1 cellular context compared by ENCODE assay signal in the genomic region with DNA sequence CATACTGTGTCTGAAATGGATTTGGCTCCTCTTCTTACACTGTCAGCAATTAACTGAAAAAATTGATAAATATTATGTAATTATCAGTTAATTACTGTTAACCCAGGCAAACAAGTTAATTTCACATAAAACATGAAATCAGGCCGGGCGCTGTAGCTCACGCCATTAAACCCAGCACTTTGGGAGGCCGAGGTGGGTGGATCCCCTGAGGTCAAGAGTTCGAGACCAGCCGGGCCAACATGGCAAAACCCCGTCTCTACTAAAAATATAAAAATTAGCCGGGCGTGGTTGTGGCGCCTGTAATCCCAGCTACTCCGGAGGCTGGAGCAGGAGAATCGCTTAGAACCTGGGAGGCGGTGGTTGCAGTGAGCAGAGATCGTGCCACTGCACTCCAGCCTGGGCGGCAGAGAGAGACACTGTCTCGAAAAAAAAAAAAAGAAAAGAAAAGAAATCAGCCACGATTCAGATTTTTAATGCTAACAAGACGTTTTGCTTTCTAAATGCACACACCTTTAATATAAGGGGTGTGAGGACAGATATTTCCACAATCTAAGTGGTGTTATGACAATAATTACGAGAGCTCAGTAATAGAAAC.
TF ChIP-seq lines count a peak whose summit lies in the region.

No MANE protein-coding gene starts in this region.

TF ChIP-seq in HEK293, 187 proteins besides CTCF, POLR2A, EP300 and RAD21 (continued from another document and continues in another):
- TF ChIP-seq, protein P1, sequence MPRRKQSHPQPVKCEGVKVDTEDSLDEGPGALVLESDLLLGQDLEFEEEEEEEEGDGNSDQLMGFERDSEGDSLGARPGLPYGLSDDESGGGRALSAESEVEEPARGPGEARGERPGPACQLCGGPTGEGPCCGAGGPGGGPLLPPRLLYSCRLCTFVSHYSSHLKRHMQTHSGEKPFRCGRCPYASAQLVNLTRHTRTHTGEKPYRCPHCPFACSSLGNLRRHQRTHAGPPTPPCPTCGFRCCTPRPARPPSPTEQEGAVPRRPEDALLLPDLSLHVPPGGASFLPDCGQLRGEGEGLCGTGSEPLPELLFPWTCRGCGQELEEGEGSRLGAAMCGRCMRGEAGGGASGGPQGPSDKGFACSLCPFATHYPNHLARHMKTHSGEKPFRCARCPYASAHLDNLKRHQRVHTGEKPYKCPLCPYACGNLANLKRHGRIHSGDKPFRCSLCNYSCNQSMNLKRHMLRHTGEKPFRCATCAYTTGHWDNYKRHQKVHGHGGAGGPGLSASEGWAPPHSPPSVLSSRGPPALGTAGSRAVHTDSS (tag by site-specific recombination; IDR thresholded peaks at IDR 0.05), result no peak
- TF ChIP-seq ZNF311 (tag by site-specific recombination; IDR thresholded peaks at IDR 0.05; ENCODE audit: borderline replicate concordance) (no peak), ZNF341 (tag by site-specific recombination; IDR thresholded peaks at IDR 0.05; ENCODE audit: low read depth) (no peak), ZNF24 (tag by site-specific recombination; IDR thresholded peaks at IDR 0.05) (no peak), WT1 (tag by site-specific recombination; IDR thresholded peaks at IDR 0.05) (0 out of 2 replicates have a peak, but pooled peaks have one; percentile 13), ZNF776 (tag by site-specific recombination; IDR thresholded peaks at IDR 0.05; ENCODE audit: borderline replicate concordance) (no peak), ZNF837 (tag by site-specific recombination; IDR thresholded peaks at IDR 0.05) (no peak), ZNF214 (tag by site-specific recombination; IDR thresholded peaks at IDR 0.05; ENCODE audit: borderline replicate concordance) (no peak), HOXC10 (CRISPR knock-in tag; IDR thresholded peaks at IDR 0.05) (no peak), ZNF19 (tag by site-specific recombination; IDR thresholded peaks at IDR 0.05; ENCODE audit: low read depth) (no peak), GLIS2 (tag by site-specific recombination; IDR thresholded peaks at IDR 0.05) (no peak), ZXDB (tag by site-specific recombination; IDR thresholded peaks at IDR 0.05) (no peak), ZNF335 (tag by site-specific recombination; conservative IDR thresholded peaks at IDR 0.05) (peak; percentile 78), ZNF785 (tag by site-specific recombination; IDR thresholded peaks at IDR 0.05) (no peak), GLI2 (tag by site-specific recombination; IDR thresholded peaks at IDR 0.05; ENCODE audit: borderline replicate concordance, low read depth) (no peak), ZNF146 (tag by site-specific recombination; IDR thresholded peaks at IDR 0.05) (no peak), ZNF394 (tag by site-specific recombination; IDR thresholded peaks at IDR 0.05; ENCODE audit: borderline replicate concordance) (peak; percentile 92), TRIM28 (IDR thresholded peaks at IDR 0.05; ENCODE audit: borderline replicate concordance, low read length) (no peak), ZBTB21 (tag by site-specific recombination; IDR thresholded peaks at IDR 0.05) (no peak), ZNF2 (tag by site-specific recombination; IDR thresholded peaks at IDR 0.05) (no peak), ZNF202 (tag by site-specific recombination; IDR thresholded peaks at IDR 0.05; ENCODE audit: borderline replicate concordance) (no peak), SALL2 (tag by site-specific recombination; IDR thresholded peaks at IDR 0.05; ENCODE audit: borderline replicate concordance) (no peak), ZNF624 (tag by site-specific recombination; IDR thresholded peaks at IDR 0.05) (no peak), ZNF10 (tag by site-specific recombination; IDR thresholded peaks at IDR 0.05) (no peak), ZNF558 (tag by site-specific recombination; IDR thresholded peaks at IDR 0.05) (no peak), ZNF623 (tag by site-specific recombination; IDR thresholded peaks at IDR 0.05) (no peak), ZNF76 (tag by site-specific recombination; IDR thresholded peaks at IDR 0.05; ENCODE audit: borderline replicate concordance, low read depth) (no peak), ZNF521 (tag by site-specific recombination; IDR thresholded peaks at IDR 0.05) (no peak), YY1 (tag by site-specific recombination; IDR thresholded peaks at IDR 0.05) (no peak), ZNF658 (tag by site-specific recombination; IDR thresholded peaks at IDR 0.05) (no peak), ZNF266 (tag by site-specific recombination; IDR thresholded peaks at IDR 0.05; ENCODE audit: low read depth) (no peak), ZNF600 (tag by site-specific recombination; IDR thresholded peaks at IDR 0.05) (peak; percentile 64)
- TF ChIP-seq, protein P2, sequence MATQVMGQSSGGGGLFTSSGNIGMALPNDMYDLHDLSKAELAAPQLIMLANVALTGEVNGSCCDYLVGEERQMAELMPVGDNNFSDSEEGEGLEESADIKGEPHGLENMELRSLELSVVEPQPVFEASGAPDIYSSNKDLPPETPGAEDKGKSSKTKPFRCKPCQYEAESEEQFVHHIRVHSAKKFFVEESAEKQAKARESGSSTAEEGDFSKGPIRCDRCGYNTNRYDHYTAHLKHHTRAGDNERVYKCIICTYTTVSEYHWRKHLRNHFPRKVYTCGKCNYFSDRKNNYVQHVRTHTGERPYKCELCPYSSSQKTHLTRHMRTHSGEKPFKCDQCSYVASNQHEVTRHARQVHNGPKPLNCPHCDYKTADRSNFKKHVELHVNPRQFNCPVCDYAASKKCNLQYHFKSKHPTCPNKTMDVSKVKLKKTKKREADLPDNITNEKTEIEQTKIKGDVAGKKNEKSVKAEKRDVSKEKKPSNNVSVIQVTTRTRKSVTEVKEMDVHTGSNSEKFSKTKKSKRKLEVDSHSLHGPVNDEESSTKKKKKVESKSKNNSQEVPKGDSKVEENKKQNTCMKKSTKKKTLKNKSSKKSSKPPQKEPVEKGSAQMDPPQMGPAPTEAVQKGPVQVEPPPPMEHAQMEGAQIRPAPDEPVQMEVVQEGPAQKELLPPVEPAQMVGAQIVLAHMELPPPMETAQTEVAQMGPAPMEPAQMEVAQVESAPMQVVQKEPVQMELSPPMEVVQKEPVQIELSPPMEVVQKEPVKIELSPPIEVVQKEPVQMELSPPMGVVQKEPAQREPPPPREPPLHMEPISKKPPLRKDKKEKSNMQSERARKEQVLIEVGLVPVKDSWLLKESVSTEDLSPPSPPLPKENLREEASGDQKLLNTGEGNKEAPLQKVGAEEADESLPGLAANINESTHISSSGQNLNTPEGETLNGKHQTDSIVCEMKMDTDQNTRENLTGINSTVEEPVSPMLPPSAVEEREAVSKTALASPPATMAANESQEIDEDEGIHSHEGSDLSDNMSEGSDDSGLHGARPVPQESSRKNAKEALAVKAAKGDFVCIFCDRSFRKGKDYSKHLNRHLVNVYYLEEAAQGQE (tag by site-specific recombination; IDR thresholded peaks at IDR 0.05), result 0 out of 2 replicates have a peak, but pooled peaks have one; percentile 23
- TF ChIP-seq, protein P3, sequence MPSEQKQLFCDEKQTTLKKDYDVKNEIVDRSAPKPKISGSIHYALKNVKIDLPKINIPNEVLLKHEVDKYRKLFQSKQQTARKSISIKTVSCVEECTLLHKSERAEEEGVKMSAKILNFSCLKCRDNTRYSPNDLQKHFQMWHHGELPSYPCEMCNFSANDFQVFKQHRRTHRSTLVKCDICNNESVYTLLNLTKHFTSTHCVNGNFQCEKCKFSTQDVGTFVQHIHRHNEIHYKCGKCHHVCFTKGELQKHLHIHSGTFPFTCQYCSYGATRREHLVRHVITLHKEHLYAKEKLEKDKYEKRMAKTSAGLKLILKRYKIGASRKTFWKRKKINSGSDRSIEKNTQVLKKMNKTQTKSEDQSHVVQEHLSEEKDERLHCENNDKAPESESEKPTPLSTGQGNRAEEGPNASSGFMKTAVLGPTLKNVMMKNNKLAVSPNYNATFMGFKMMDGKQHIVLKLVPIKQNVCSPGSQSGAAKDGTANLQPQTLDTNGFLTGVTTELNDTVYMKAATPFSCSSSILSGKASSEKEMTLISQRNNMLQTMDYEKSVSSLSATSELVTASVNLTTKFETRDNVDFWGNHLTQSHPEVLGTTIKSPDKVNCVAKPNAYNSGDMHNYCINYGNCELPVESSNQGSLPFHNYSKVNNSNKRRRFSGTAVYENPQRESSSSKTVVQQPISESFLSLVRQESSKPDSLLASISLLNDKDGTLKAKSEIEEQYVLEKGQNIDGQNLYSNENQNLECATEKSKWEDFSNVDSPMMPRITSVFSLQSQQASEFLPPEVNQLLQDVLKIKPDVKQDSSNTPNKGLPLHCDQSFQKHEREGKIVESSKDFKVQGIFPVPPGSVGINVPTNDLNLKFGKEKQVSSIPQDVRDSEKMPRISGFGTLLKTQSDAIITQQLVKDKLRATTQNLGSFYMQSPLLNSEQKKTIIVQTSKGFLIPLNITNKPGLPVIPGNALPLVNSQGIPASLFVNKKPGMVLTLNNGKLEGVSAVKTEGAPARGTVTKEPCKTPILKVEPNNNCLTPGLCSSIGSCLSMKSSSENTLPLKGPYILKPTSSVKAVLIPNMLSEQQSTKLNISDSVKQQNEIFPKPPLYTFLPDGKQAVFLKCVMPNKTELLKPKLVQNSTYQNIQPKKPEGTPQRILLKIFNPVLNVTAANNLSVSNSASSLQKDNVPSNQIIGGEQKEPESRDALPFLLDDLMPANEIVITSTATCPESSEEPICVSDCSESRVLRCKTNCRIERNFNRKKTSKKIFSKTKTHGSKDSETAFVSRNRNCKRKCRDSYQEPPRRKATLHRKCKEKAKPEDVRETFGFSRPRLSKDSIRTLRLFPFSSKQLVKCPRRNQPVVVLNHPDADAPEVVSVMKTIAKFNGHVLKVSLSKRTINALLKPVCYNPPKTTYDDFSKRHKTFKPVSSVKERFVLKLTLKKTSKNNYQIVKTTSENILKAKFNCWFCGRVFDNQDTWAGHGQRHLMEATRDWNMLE (tag by site-specific recombination; conservative IDR thresholded peaks at IDR 0.05; ENCODE audit: low read depth), result no peak
- TF ChIP-seq, protein P4, sequence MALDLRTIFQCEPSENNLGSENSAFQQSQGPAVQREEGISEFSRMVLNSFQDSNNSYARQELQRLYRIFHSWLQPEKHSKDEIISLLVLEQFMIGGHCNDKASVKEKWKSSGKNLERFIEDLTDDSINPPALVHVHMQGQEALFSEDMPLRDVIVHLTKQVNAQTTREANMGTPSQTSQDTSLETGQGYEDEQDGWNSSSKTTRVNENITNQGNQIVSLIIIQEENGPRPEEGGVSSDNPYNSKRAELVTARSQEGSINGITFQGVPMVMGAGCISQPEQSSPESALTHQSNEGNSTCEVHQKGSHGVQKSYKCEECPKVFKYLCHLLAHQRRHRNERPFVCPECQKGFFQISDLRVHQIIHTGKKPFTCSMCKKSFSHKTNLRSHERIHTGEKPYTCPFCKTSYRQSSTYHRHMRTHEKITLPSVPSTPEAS (tag by site-specific recombination; IDR thresholded peaks at IDR 0.05), result no peak
- TF ChIP-seq, protein P5, sequence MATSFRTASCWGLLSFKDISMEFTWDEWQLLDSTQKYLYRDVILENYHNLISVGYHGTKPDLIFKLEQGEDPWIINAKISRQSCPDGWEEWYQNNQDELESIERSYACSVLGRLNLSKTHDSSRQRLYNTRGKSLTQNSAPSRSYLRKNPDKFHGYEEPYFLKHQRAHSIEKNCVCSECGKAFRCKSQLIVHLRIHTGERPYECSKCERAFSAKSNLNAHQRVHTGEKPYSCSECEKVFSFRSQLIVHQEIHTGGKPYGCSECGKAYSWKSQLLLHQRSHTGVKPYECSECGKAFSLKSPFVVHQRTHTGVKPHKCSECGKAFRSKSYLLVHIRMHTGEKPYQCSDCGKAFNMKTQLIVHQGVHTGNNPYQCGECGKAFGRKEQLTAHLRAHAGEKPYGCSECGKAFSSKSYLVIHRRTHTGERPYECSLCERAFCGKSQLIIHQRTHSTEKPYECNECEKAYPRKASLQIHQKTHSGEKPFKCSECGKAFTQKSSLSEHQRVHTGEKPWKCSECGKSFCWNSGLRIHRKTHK (tag by site-specific recombination; IDR thresholded peaks at IDR 0.05), result no peak
- TF ChIP-seq, protein P6, sequence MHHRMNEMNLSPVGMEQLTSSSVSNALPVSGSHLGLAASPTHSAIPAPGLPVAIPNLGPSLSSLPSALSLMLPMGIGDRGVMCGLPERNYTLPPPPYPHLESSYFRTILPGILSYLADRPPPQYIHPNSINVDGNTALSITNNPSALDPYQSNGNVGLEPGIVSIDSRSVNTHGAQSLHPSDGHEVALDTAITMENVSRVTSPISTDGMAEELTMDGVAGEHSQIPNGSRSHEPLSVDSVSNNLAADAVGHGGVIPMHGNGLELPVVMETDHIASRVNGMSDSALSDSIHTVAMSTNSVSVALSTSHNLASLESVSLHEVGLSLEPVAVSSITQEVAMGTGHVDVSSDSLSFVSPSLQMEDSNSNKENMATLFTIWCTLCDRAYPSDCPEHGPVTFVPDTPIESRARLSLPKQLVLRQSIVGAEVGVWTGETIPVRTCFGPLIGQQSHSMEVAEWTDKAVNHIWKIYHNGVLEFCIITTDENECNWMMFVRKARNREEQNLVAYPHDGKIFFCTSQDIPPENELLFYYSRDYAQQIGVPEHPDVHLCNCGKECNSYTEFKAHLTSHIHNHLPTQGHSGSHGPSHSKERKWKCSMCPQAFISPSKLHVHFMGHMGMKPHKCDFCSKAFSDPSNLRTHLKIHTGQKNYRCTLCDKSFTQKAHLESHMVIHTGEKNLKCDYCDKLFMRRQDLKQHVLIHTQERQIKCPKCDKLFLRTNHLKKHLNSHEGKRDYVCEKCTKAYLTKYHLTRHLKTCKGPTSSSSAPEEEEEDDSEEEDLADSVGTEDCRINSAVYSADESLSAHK (tag by site-specific recombination; IDR thresholded peaks at IDR 0.05), result no peak
- TF ChIP-seq, protein P7, sequence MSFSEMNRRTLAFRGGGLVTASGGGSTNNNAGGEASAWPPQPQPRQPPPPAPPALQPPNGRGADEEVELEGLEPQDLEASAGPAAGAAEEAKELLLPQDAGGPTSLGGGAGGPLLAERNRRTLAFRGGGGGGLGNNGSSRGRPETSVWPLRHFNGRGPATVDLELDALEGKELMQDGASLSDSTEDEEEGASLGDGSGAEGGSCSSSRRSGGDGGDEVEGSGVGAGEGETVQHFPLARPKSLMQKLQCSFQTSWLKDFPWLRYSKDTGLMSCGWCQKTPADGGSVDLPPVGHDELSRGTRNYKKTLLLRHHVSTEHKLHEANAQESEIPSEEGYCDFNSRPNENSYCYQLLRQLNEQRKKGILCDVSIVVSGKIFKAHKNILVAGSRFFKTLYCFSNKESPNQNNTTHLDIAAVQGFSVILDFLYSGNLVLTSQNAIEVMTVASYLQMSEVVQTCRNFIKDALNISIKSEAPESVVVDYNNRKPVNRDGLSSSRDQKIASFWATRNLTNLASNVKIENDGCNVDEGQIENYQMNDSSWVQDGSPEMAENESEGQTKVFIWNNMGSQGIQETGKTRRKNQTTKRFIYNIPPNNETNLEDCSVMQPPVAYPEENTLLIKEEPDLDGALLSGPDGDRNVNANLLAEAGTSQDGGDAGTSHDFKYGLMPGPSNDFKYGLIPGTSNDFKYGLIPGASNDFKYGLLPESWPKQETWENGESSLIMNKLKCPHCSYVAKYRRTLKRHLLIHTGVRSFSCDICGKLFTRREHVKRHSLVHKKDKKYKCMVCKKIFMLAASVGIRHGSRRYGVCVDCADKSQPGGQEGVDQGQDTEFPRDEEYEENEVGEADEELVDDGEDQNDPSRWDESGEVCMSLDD (tag by site-specific recombination; IDR thresholded peaks at IDR 0.05), result 0 out of 2 replicates have a peak, but pooled peaks have one; percentile 4
- TF ChIP-seq, protein P8, sequence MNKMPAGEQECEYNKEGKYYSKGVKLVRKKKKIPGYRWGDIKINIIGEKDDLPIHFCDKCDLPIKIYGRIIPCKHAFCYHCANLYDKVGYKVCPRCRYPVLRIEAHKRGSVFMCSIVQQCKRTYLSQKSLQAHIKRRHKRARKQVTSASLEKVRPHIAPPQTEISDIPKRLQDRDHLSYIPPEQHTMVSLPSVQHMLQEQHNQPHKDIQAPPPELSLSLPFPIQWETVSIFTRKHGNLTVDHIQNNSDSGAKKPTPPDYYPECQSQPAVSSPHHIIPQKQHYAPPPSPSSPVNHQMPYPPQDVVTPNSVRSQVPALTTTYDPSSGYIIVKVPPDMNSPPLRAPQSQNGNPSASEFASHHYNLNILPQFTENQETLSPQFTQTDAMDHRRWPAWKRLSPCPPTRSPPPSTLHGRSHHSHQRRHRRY (tag by site-specific recombination; IDR thresholded peaks at IDR 0.05), result no peak
